Comparison of ENCODE assay signal across 24 cellular contexts in the genomic region with DNA sequence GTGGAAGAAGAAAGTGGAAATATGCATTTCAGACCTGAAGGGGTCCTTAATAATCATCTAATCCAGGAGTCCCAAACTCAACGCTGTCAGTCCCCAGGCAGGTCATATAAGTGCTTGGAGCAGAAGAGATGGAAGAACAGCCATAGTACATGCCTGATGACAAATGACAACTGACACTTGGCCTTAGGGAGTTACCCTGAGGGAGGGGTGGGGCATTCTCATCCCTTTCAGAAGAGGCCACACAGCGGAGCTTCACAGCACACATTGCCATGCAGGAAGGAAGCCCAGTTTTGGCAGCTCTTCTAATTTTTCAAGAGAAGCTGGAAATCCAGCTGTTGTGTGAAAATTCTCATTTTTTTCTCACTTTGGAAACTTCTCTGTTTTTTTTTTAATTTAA.
"Had no signal": no experiment of that assay in that cellular context is flagged by ENCODE, and none has a peak within 500 bp of the region (broad histone marks: within the 10 kb centered on the region; RNA-seq: fewer than 3 reads in every experiment).

No MANE protein-coding gene starts in this region.

- H3K9ac ChIP-seq: parathyroid adenoma had no signal

- H3K36me3 ChIP-seq: stomach, suprapubic skin, tibial artery, upper lobe of right lung had no signal

- ATAC-seq: activated CD4-positive, alpha-beta T cell treated with anti-CD3 and anti-CD28 coated beads for 36 hours; activated CD8-positive, alpha-beta memory T cell treated with anti-CD3 and anti-CD28 coated beads, Interleukin-2, amount 10 ng/mL, durations not matched to agents 7 days and 5 days; activated CD8-positive, alpha-beta T cell treated with anti-CD3 and anti-CD28 coated beads, Interleukin-2, amount 10 ng/mL, durations not matched to agents 7 days and 5 days; left ventricle myocardium superior; naive thymus-derived CD4-positive, alpha-beta T cell; right cardiac atrium; stimulated activated naive B cell treated with anti-CD40 and anti-IgM and Interleukin-4, amounts not matched to agents 10 μg/mL and 1 μg/mL and 100 μg/mL, for 72 hours; upper lobe of right lung had no signal

- H3K4me1 ChIP-seq: parathyroid adenoma, stomach, suprapubic skin, upper lobe of right lung had no signal

- H3K9me3 Mint-ChIP-seq: T-helper 2 cell treated with Interferon-gamma antibody and Interleukin-4, amounts not matched to agents 5 μg/mL and 100 μg/mL, for 36 hours had no signal

- H3K4me3 ChIP-seq: hepatocyte, stomach, suprapubic skin, tibial artery, upper lobe of right lung had no signal

- H3K27ac Mint-ChIP-seq: activated CD4-positive, alpha-beta T cell treated with anti-CD3 and anti-CD28 coated beads for 36 hours; activated CD8-positive, alpha-beta memory T cell treated with anti-CD3 and anti-CD28 coated beads, Interleukin-2, amount 10 ng/mL, durations not matched to agents 7 days and 5 days; activated CD8-positive, alpha-beta T cell treated with anti-CD3 and anti-CD28 coated beads, Interleukin-2, amount 10 ng/mL, durations not matched to agents 7 days and 5 days; activated naive CD8-positive, alpha-beta T cell; naive thymus-derived CD4-positive, alpha-beta T cell; stimulated activated naive B cell treated with anti-CD40 and anti-IgM and Interleukin-4, amounts not matched to agents 10 μg/mL and 1 μg/mL and 100 μg/mL, for 72 hours; T-helper 2 cell treated with Interferon-gamma antibody and Interleukin-4, amounts not matched to agents 5 μg/mL and 100 μg/mL, for 36 hours had no signal

- H3K27me3 ChIP-seq: stomach, suprapubic skin, tibial artery, upper lobe of right lung had no signal

- H3K27me3 Mint-ChIP-seq: activated CD8-positive, alpha-beta memory T cell treated with anti-CD3 and anti-CD28 coated beads, Interleukin-2, amount 10 ng/mL, durations not matched to agents 7 days and 5 days; activated naive CD8-positive, alpha-beta T cell; stimulated activated naive B cell treated with anti-CD40 and anti-IgM and Interleukin-4, amounts not matched to agents 10 μg/mL and 1 μg/mL and 100 μg/mL, for 72 hours had no signal

- H3K4me1 Mint-ChIP-seq: activated CD4-positive, alpha-beta T cell treated with anti-CD3 and anti-CD28 coated beads for 36 hours; activated CD8-positive, alpha-beta memory T cell treated with anti-CD3 and anti-CD28 coated beads, Interleukin-2, amount 10 ng/mL, durations not matched to agents 7 days and 5 days; naive thymus-derived CD4-positive, alpha-beta T cell; stimulated activated naive B cell treated with anti-CD40 and anti-IgM and Interleukin-4, amounts not matched to agents 10 μg/mL and 1 μg/mL and 100 μg/mL, for 72 hours had no signal

- H3K4me3 Mint-ChIP-seq: activated CD4-positive, alpha-beta T cell treated with anti-CD3 and anti-CD28 coated beads for 36 hours; activated CD8-positive, alpha-beta memory T cell treated with anti-CD3 and anti-CD28 coated beads, Interleukin-2, amount 10 ng/mL, durations not matched to agents 7 days and 5 days; activated CD8-positive, alpha-beta T cell treated with anti-CD3 and anti-CD28 coated beads, Interleukin-2, amount 10 ng/mL, durations not matched to agents 7 days and 5 days; activated naive CD8-positive, alpha-beta T cell; naive thymus-derived CD4-positive, alpha-beta T cell; neural crest cell; stimulated activated naive B cell treated with anti-CD40 and anti-IgM and Interleukin-4, amounts not matched to agents 10 μg/mL and 1 μg/mL and 100 μg/mL, for 72 hours; T-helper 2 cell treated with Interferon-gamma antibody and Interleukin-4, amounts not matched to agents 5 μg/mL and 100 μg/mL, for 36 hours had no signal

- H3K27ac ChIP-seq: epithelial cell of prostate, hepatocyte, parathyroid adenoma, stomach, suprapubic skin, tibial artery, upper lobe of right lung had no signal

- H3K36me3 Mint-ChIP-seq: activated CD8-positive, alpha-beta memory T cell treated with anti-CD3 and anti-CD28 coated beads, Interleukin-2, amount 10 ng/mL, durations not matched to agents 7 days and 5 days; activated naive CD8-positive, alpha-beta T cell; stimulated activated naive B cell treated with anti-CD40 and anti-IgM and Interleukin-4, amounts not matched to agents 10 μg/mL and 1 μg/mL and 100 μg/mL, for 72 hours had no signal

- DNase-seq: activated CD4-positive, alpha-beta T cell treated with anti-CD3 and anti-CD28 coated beads for 36 hours; activated CD4-positive, CD25-positive, alpha-beta regulatory T cell; activated CD8-positive, alpha-beta memory T cell treated with anti-CD3 and anti-CD28 coated beads, Interleukin-2, amount 10 ng/mL, durations not matched to agents 7 days and 5 days; activated CD8-positive, alpha-beta T cell treated with anti-CD3 and anti-CD28 coated beads, Interleukin-2, amount 10 ng/mL, durations not matched to agents 7 days and 5 days; activated effector memory CD4-positive, alpha-beta T cell treated with Interleukin-2 at 50 U/mL for 16 hours; activated naive CD4-positive, alpha-beta T cell treated with Interleukin-2 at 50 U/mL for 16 hours; effector CD8-positive, alpha-beta T cell; islet precursor cell; left ventricle myocardium superior; naive thymus-derived CD4-positive, alpha-beta T cell; right cardiac atrium; stimulated activated CD4-positive, alpha-beta T cell treated with anti-CD3 and anti-CD28 coated beads, Interleukin-15, amount 100 ng/mL, for 24 hours; stimulated activated CD4-positive, alpha-beta T cell treated with anti-CD3 and anti-CD28 coated beads, Interleukin-2, amount 100 ng/mL, for 24 hours; stimulated activated naive B cell treated with anti-CD40 and anti-IgM and Interleukin-4, amounts not matched to agents 10 μg/mL and 1 μg/mL and 100 μg/mL, for 72 hours; stomach; tibial artery; upper lobe of right lung had no signal

- H3K9me3 ChIP-seq: stomach, suprapubic skin, tibial artery, upper lobe of right lung had no signal
